In genomic region chr12:68745904-68746571, GRCh38 we compare ENCODE assay signal across 1 cellular context.
A peak's percentile ranks its signal among the peaks of the same experiment; 100 is the strongest.
TF ChIP-seq lines count a peak whose summit lies in the region.

SLC35E3 (plus strand) TSS chr12:68746176; CDS start chr12:68746378, 202 bp downstream.

TF ChIP-seq in WTC11, 78 proteins besides CTCF, POLR2A, EP300 and RAD21 (continued from another document):
- TF ChIP-seq AR (CRISPR knock-in tag; IDR thresholded peaks at IDR 0.05): no peak
- no peak for TF ChIP-seq ZNF232 (CRISPR knock-in tag; IDR thresholded peaks at IDR 0.05)
- peak; percentile 53 for TF ChIP-seq NFATC4 (CRISPR knock-in tag; IDR thresholded peaks at IDR 0.05)
- TF ChIP-seq E2F4 (CRISPR knock-in tag; IDR thresholded peaks at IDR 0.05; ENCODE audit: borderline replicate concordance, low read depth): 0 out of 2 replicates have a peak, but pooled peaks have one; percentile 45
- TF ChIP-seq NR1H2 (CRISPR knock-in tag; IDR thresholded peaks at IDR 0.05): no peak
- no peak for TF ChIP-seq CBFB (CRISPR knock-in tag; IDR thresholded peaks at IDR 0.05; ENCODE audit: low read depth)
- TF ChIP-seq FOXP1 (CRISPR knock-in tag; IDR thresholded peaks at IDR 0.05; ENCODE audit: borderline replicate concordance): peak; percentile 85
- TF ChIP-seq HMGXB4 (CRISPR knock-in tag; IDR thresholded peaks at IDR 0.05): 0 out of 2 replicates have a peak, but pooled peaks have one; percentile 57
- TF ChIP-seq E2F5 (CRISPR knock-in tag; IDR thresholded peaks at IDR 0.05): no peak
- TF ChIP-seq ETV6 (CRISPR knock-in tag; IDR thresholded peaks at IDR 0.05): peak; percentile 95
- TF ChIP-seq JAZF1 (CRISPR knock-in tag; IDR thresholded peaks at IDR 0.05): no peak
- TF ChIP-seq NFYB (CRISPR knock-in tag; conservative IDR thresholded peaks at IDR 0.05; ENCODE audit: low read depth): 0 out of 2 replicates have a peak, but pooled peaks have one; percentile 16
- peak; percentile 76; the same call in 1 of the 2 replicates for TF ChIP-seq ERG (CRISPR knock-in tag; IDR thresholded peaks at IDR 0.05)
- TF ChIP-seq MLX (CRISPR knock-in tag; IDR thresholded peaks at IDR 0.05): no peak
- no peak for TF ChIP-seq CREB1 (CRISPR knock-in tag; IDR thresholded peaks at IDR 0.05)
- TF ChIP-seq USF2 (CRISPR knock-in tag; IDR thresholded peaks at IDR 0.05): peak; percentile 98
- TF ChIP-seq MAX (CRISPR knock-in tag; IDR thresholded peaks at IDR 0.05): peak; percentile 92
- no peak for TF ChIP-seq ZNF263 (CRISPR knock-in tag; IDR thresholded peaks at IDR 0.05; ENCODE audit: low read depth)
- no peak for TF ChIP-seq SMAD4 (CRISPR knock-in tag; IDR thresholded peaks at IDR 0.05)
- TF ChIP-seq ZNF138 (CRISPR knock-in tag; conservative IDR thresholded peaks at IDR 0.05): no peak
- TF ChIP-seq GRHL2 (CRISPR knock-in tag; IDR thresholded peaks at IDR 0.05; ENCODE audit: insufficient replicate concordance, severe bottlenecking): no peak
- TF ChIP-seq MXD4 (CRISPR knock-in tag; IDR thresholded peaks at IDR 0.05; ENCODE audit: borderline replicate concordance): no peak
- TF ChIP-seq TP53 (CRISPR knock-in tag; IDR thresholded peaks at IDR 0.05): peak; percentile 50; the same call in 1 of the 2 replicates
- TF ChIP-seq ARID4B (CRISPR knock-in tag; IDR thresholded peaks at IDR 0.05; ENCODE audit: borderline replicate concordance): peak; percentile 78
- TF ChIP-seq ATF2 (CRISPR knock-in tag; IDR thresholded peaks at IDR 0.05; ENCODE audit: borderline replicate concordance, low read depth): no peak
- 0 out of 2 replicates have a peak, but pooled peaks have one; percentile 19 for TF ChIP-seq PRDM15 (CRISPR knock-in tag; IDR thresholded peaks at IDR 0.05)
- TF ChIP-seq FOXJ3 (CRISPR knock-in tag; IDR thresholded peaks at IDR 0.05; ENCODE audit: borderline replicate concordance): no peak
- 0 out of 2 replicates have a peak, but pooled peaks have one; percentile 73 for TF ChIP-seq PREB (CRISPR knock-in tag; IDR thresholded peaks at IDR 0.05; ENCODE audit: borderline replicate concordance)
- no peak for TF ChIP-seq ZNF219 (CRISPR knock-in tag; IDR thresholded peaks at IDR 0.05; ENCODE audit: borderline replicate concordance)
- TF ChIP-seq NR2C2 (CRISPR knock-in tag; IDR thresholded peaks at IDR 0.05): no peak
- TF ChIP-seq ATF3 (CRISPR knock-in tag; conservative IDR thresholded peaks at IDR 0.05): no peak
